ENCODE assay signal across 22 cellular contexts in genomic region chr14:95267306-95267705, GRCh38. TPM values are rescaled to one million over a fixed set of nuclear protein-coding genes. Genes with fewer than 3 reads are reported as not detected.
A peak's percentile ranks its signal among the peaks of the same experiment; 100 is the strongest.
DNase-seq lines count a peak whose midpoint lies in the region; ATAC-seq and TF ChIP-seq lines count a peak whose summit lies in the region.
"Had no signal": no experiment of that assay in that cellular context is flagged by ENCODE, and none has a peak within 500 bp of the region (broad histone marks: within the 10 kb centered on the region; RNA-seq: fewer than 3 reads in every experiment).

No MANE protein-coding gene starts in this region.

- H3K9me3 ChIP-seq in BLaER1 = peaks cover 3% of the 10 kb centered on the region; the same call in 1 of the 2 replicates
- H3K9me3 ChIP-seq: SJCRH30, tibial artery had no signal

- CTCF ChIA-PET in activated CD8-positive, alpha-beta T cell treated with anti-CD3 and anti-CD28 coated beads for 36 hours (lab: Charles Lee) = interaction anchor here (0.6 kb wide), 1 partner anchor 48 kb away, joined by 3 read pairs; no protein-coding TSS in a partner anchor

- POLR2A ChIA-PET in activated CD8-positive, alpha-beta T cell treated with anti-CD3 and anti-CD28 coated beads for 36 hours (lab: Charles Lee) = interaction anchor here (0.7 kb wide), 1 partner anchor 80 kb away, joined by 3 read pairs; no protein-coding TSS in a partner anchor

- peaks cover 47% of the 10 kb centered on the region for H3K4me1 ChIP-seq in BLaER1

- peak; percentile 21 for DNase-seq in GM12865 (ENCODE audit: low read depth)
- no peak for DNase-seq in activated CD8-positive, alpha-beta T cell treated with anti-CD3 and anti-CD28 coated beads for 36 hours
- DNase-seq in memory B cell (ENCODE audit: low spot score in 2 of 2) = no peak
- no peak for DNase-seq in AG08396 (ENCODE audit: low spot score)
- no peak for DNase-seq in NCI-H82 treated with DMSO at 0.1 percent for 48 hours (lab: John Stamatoyannopoulos, UW; ENCODE audit: unreplicated experiment)
- no peak for DNase-seq in GF-D8 (lab: John Stamatoyannopoulos, UW)
- DNase-seq: activated CD4-positive, alpha-beta T cell treated with anti-CD3 and anti-CD28 coated beads for 48 hours; activated effector memory CD4-positive, alpha-beta T cell treated with Interleukin-2 at 50 U/mL for 16 hours; naive thymus-derived CD4-positive, alpha-beta T cell; NCI-H146; NCI-H345; posterior cingulate gyrus; SJCRH30; stimulated activated CD4-positive, alpha-beta T cell treated with anti-CD3 and anti-CD28 coated beads, Interleukin-4, amount 100 ng/mL, for 24 hours; stimulated activated CD8-positive, alpha-beta memory T cell treated with anti-CD3 and anti-CD28 coated beads, Interleukin-4, amount 100 ng/mL, for 48 hours; T-helper 9 cell; tibial artery had no signal

- no peak overlapping the region for H3K4me3 Mint-ChIP-seq in activated CD8-positive, alpha-beta T cell treated with anti-CD3 and anti-CD28 coated beads for 36 hours
- H3K4me3 Mint-ChIP-seq in memory B cell = no peak overlapping the region
- H3K4me3 Mint-ChIP-seq: brain had no signal

- H3K9me3 Mint-ChIP-seq in activated CD8-positive, alpha-beta T cell treated with anti-CD3 and anti-CD28 coated beads for 36 hours = peaks cover 2% of the 10 kb centered on the region
- peaks cover 8% of the 10 kb centered on the region for H3K9me3 Mint-ChIP-seq in memory B cell

- H3K4me3 ChIP-seq in BLaER1 (no peak overlapping the region), GM12865 (ENCODE audit: low read depth, low read length) (no peak overlapping the region)
- H3K4me3 ChIP-seq: SJCRH30, skin epidermis, tibial artery had no signal

- no peak overlapping the region for H3K9ac ChIP-seq in BLaER1

- peak overlapping the region; percentile 29 for H3K4me2 ChIP-seq in BLaER1

- H3K27me3 ChIP-seq in BLaER1 = no peaks in the 10 kb centered on the region
- H3K27me3 ChIP-seq: SJCRH30, tibial artery had no signal

- no peaks in the 10 kb centered on the region for H3K36me3 ChIP-seq in BLaER1
- H3K36me3 ChIP-seq: SJCRH30, tibial artery had no signal

- H3K36me3 Mint-ChIP-seq in activated CD8-positive, alpha-beta T cell treated with anti-CD3 and anti-CD28 coated beads for 36 hours (ENCODE audit: low read depth) = no peaks in the 10 kb centered on the region
- H3K36me3 Mint-ChIP-seq in memory B cell = peaks cover 9% of the 10 kb centered on the region
- H3K36me3 Mint-ChIP-seq: brain had no signal

- no peaks in the 10 kb centered on the region for H4K20me1 ChIP-seq in BLaER1

- H3K27me3 Mint-ChIP-seq in activated CD8-positive, alpha-beta T cell treated with anti-CD3 and anti-CD28 coated beads for 36 hours = peaks cover 5% of the 10 kb centered on the region
- no peaks in the 10 kb centered on the region for H3K27me3 Mint-ChIP-seq in memory B cell

- intact Hi-C loops in activated CD8-positive, alpha-beta T cell treated with anti-CD3 and anti-CD28 coated beads for 36 hours (cut with micrococcal nuclease) = no loop called here

- H3K27ac Mint-ChIP-seq in activated CD8-positive, alpha-beta T cell treated with anti-CD3 and anti-CD28 coated beads for 36 hours = peak overlapping the region; percentile 74
- H3K27ac Mint-ChIP-seq in memory B cell = peak overlapping the region; percentile 1
- H3K27ac Mint-ChIP-seq: naive thymus-derived CD4-positive, alpha-beta T cell had no signal

- TF ChIP-seq CTCF in GM12865 (IDR thresholded peaks at IDR 0.05; ENCODE audit: insufficient read depth, low read depth, low read length, missing control alignments) = no peak
- TF ChIP-seq CTCF in activated CD8-positive, alpha-beta T cell treated with anti-CD3 and anti-CD28 coated beads for 36 hours (IDR thresholded peaks at IDR 0.05) = no peak

- no peak for ATAC-seq in activated CD8-positive, alpha-beta T cell treated with anti-CD3 and anti-CD28 coated beads for 36 hours
- ATAC-seq in memory B cell (ENCODE audit: low read depth) (no peak), HG02981 (IDR thresholded peaks at IDR 0.05; ENCODE audit: unreplicated experiment) (no peak)
- ATAC-seq: naive thymus-derived CD4-positive, alpha-beta T cell had no signal

- no peak overlapping the region for H3K27ac ChIP-seq in BLaER1
- H3K27ac ChIP-seq: C4-2B, skin epidermis, tibial artery had no signal

- peaks cover 39% of the 10 kb centered on the region for H3K4me1 Mint-ChIP-seq in activated CD8-positive, alpha-beta T cell treated with anti-CD3 and anti-CD28 coated beads for 36 hours (ENCODE audit: low read depth)
- H3K4me1 Mint-ChIP-seq in memory B cell = peaks cover 25% of the 10 kb centered on the region

RNA-seq across cellular contexts. Expression of gene CLMN, which starts 52.4 kb away (rescaled TPM):
- under 1 TPM; 0.31 to 0.59 TPM for total RNA-seq in activated CD8-positive, alpha-beta T cell treated with anti-CD3 and anti-CD28 coated beads for 36 hours
